ENCODE assay signal across 7 cellular contexts in the genomic region with DNA sequence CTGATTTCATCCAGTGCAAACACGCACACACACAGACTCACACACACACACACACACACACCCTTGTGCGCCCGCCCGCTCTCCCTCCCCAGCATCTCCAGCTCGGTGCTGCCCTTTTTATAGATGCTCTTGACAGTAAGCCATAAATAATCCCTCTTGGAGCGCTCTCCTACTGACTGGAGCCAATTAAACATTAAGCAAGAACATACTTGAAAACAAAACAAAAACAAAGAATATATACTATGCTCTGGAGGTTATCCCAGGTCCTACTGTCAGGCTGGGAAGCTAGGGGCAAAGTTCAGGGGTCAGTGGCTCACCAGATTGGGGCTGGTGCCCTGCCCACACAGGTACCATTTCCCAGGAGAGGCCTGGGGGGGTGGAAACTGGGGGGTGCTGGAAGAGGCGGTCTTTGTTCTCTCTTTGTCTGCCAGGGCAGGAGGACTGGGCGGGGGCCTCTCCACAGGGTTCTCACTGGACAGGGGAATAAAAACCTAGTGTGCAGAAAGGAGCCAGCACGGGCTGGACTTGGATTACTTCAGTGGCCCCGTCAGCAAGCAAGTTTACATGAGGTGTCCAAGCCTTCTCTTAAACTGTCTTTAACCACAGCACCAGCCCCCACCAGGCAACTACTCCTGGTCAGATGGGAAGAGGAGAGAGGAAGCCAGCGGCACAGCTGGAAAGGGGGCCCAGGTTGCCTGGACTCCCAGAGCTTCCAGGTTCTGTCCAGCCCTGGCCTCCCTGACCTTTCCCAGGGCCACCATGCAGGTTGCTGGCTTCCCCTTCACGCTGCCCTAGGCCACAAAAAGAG. TPM values are rescaled to one million over a fixed set of nuclear protein-coding genes. Genes with fewer than 3 reads are reported as not detected.
DNase-seq lines count a peak whose midpoint lies in the region; ATAC-seq and TF ChIP-seq lines count a peak whose summit lies in the region.

No MANE protein-coding gene starts in this region.

- peaks cover 17% of the 10 kb centered on the region for H3K4me1 Mint-ChIP-seq in activated CD4-positive, alpha-beta memory T cell treated with anti-CD3 and anti-CD28 coated beads for 36 hours (ENCODE audit: low read depth)

- no peaks in the 10 kb centered on the region for H4K20me1 ChIP-seq in PC-3 (ENCODE audit: low read length)
- no peaks in the 10 kb centered on the region for H4K20me1 ChIP-seq in Karpas-422 (ENCODE audit: insufficient read depth, low read depth, low read length)

- no peak overlapping the region for H3K4me3 Mint-ChIP-seq in activated CD4-positive, alpha-beta memory T cell treated with anti-CD3 and anti-CD28 coated beads for 36 hours

- H3F3A ChIP-seq in PC-3 (ENCODE audit: low read length, unreplicated experiment): no peaks in the 10 kb centered on the region

- peak overlapping the region; percentile 1; the same call in 1 of the 2 replicates for H3K4me3 ChIP-seq in PC-3 (ENCODE audit: low read length)
- no peak overlapping the region for H3K4me3 ChIP-seq in cardiac muscle cell
- peak overlapping the region; percentile 17 to 32 (median 23) for H3K4me3 ChIP-seq in skeletal muscle tissue (ENCODE audit: low read length in 3 of 3)
- no peak overlapping the region for H3K4me3 ChIP-seq in Karpas-422 (ENCODE audit: low read length)

- peak overlapping the region; percentile 62 for H3K4me2 ChIP-seq in PC-3 (ENCODE audit: low read length)
- no peak overlapping the region for H3K4me2 ChIP-seq in Karpas-422 (ENCODE audit: low read depth, low read length, poor library complexity, severe bottlenecking)

- H3K9me3 ChIP-seq in PC-3 (ENCODE audit: low read length) (no peaks in the 10 kb centered on the region), cardiac muscle cell (ENCODE audit: low read depth) (no peaks in the 10 kb centered on the region), skeletal muscle tissue (ENCODE audit: control insufficient read depth in 3 of 3, low read length in 3 of 3) (no peaks in the 10 kb centered on the region), Karpas-422 (ENCODE audit: low read length) (no peaks in the 10 kb centered on the region)

- H3K36me3 ChIP-seq in PC-3 (ENCODE audit: low read depth, low read length) (no peaks in the 10 kb centered on the region), cardiac muscle cell (no peaks in the 10 kb centered on the region), skeletal muscle tissue (ENCODE audit: control insufficient read depth in 3 of 3, insufficient read depth in 3 of 3, low read length in 3 of 3) (peaks cover 8 to 17% (median 11%) of the 10 kb centered on the region in 3 donors), Karpas-422 (ENCODE audit: insufficient read depth, low read length) (no peaks in the 10 kb centered on the region)

- DNase-seq in LoVo (ENCODE audit: low spot score) (peak; percentile 16), PC-3 (no peak), cardiac muscle cell (ENCODE audit: low read depth in 1 of 2, low spot score in 1 of 2) (peak; percentile 63 to 86), Karpas-422 (no peak)
- no peak for DNase-seq in activated CD4-positive, alpha-beta memory T cell treated with anti-CD3 and anti-CD28 coated beads for 36 hours
- DNase-seq in activated naive CD4-positive, alpha-beta T cell treated with Interleukin-2 at 50 U/mL for 16 hours: no peak

- H3K27me3 Mint-ChIP-seq in activated CD4-positive, alpha-beta memory T cell treated with anti-CD3 and anti-CD28 coated beads for 36 hours: no peaks in the 10 kb centered on the region

- no peaks in the 10 kb centered on the region for H3K79me2 ChIP-seq in PC-3 (ENCODE audit: low read length)
- H3K79me2 ChIP-seq in Karpas-422 (ENCODE audit: low read length): no peaks in the 10 kb centered on the region

- no peaks in the 10 kb centered on the region for H3K36me3 Mint-ChIP-seq in activated CD4-positive, alpha-beta memory T cell treated with anti-CD3 and anti-CD28 coated beads for 36 hours

- H3K27ac ChIP-seq in PC-3 (ENCODE audit: low read length): peak overlapping the region; percentile 31; the same call in 1 of the 2 replicates
- peak overlapping the region; percentile 96 for H3K27ac ChIP-seq in cardiac muscle cell
- peak overlapping the region; percentile 83 for H3K27ac ChIP-seq in skeletal muscle tissue (ENCODE audit: low read depth, low read length)
- H3K27ac ChIP-seq in Karpas-422 (ENCODE audit: low read length): no peak overlapping the region

- no peaks in the 10 kb centered on the region for H3K9me3 Mint-ChIP-seq in activated CD4-positive, alpha-beta memory T cell treated with anti-CD3 and anti-CD28 coated beads for 36 hours

- intact Hi-C loops in PC-3 (cut with micrococcal nuclease): no loop called here
- intact Hi-C loops in activated CD4-positive, alpha-beta memory T cell treated with anti-CD3 and anti-CD28 coated beads for 36 hours (cut with micrococcal nuclease): no loop called here

- POLR2A ChIA-PET in PC-3 (lab: Charles Lee; ENCODE audit: unreplicated experiment): no interaction called here
- POLR2A ChIA-PET in activated CD4-positive, alpha-beta memory T cell treated with anti-CD3 and anti-CD28 coated beads for 36 hours (lab: Charles Lee): no interaction called here

- CTCF ChIA-PET in PC-3 (lab: Charles Lee): interaction anchor here (0.9 to 1.0 kb wide), 2 partner anchors 12 to 13 kb away, joined by 4 to 8 read pairs; no protein-coding TSS in a partner anchor
- CTCF ChIA-PET in activated CD4-positive, alpha-beta memory T cell treated with anti-CD3 and anti-CD28 coated beads for 36 hours (lab: Charles Lee): interaction anchor here (11.0 kb wide), 1 partner anchor 13 kb away, joined by 91 read pairs; a partner anchor contains a TSS

- H3K27ac Mint-ChIP-seq in activated CD4-positive, alpha-beta memory T cell treated with anti-CD3 and anti-CD28 coated beads for 36 hours: no peak overlapping the region

- no TSS peak for BruUV-seq in PC-3 (replicated peaks; lab: Mats Ljungman, UMichigan)

- H3K9me2 ChIP-seq in PC-3 (replicated peaks; ENCODE audit: low read length): no peaks in the 10 kb centered on the region
- H3K9me2 ChIP-seq in Karpas-422 (replicated peaks; ENCODE audit: insufficient read depth, low read length): no peaks in the 10 kb centered on the region

- peak; percentile 12 for ATAC-seq in PC-3

- no peaks in the 10 kb centered on the region for H3K27me3 ChIP-seq in PC-3 (ENCODE audit: low read length)
- no peaks in the 10 kb centered on the region for H3K27me3 ChIP-seq in cardiac muscle cell
- no peaks in the 10 kb centered on the region for H3K27me3 ChIP-seq in skeletal muscle tissue (ENCODE audit: control insufficient read depth in 3 of 3, insufficient read depth in 3 of 3, low read length in 3 of 3)
- no peaks in the 10 kb centered on the region for H3K27me3 ChIP-seq in Karpas-422 (ENCODE audit: low read length)

- H2AFZ ChIP-seq in PC-3 (ENCODE audit: low read length) (peak overlapping the region; percentile 69), Karpas-422 (ENCODE audit: low read length) (no peak overlapping the region)

- H3K9ac ChIP-seq in PC-3 (ENCODE audit: low read length) (peak overlapping the region; percentile 23), skeletal muscle tissue (ENCODE audit: low read depth in 1 of 3, low read length in 3 of 3) (peak overlapping the region; percentile 14 to 74 (median 54)), Karpas-422 (ENCODE audit: low read length) (no peak overlapping the region)

- TF ChIP-seq CTCF in PC-3 (conservative IDR thresholded peaks at IDR 0.05; ENCODE audit: low read depth, low read length): no peak
- TF ChIP-seq CTCF in cardiac muscle cell (IDR thresholded peaks at IDR 0.05; ENCODE audit: low read depth, low read length): no peak

- H3K4me1 ChIP-seq in PC-3 (ENCODE audit: insufficient read depth, low read length) (peaks cover 29% of the 10 kb centered on the region), cardiac muscle cell (ENCODE audit: low read depth) (peaks cover 70% of the 10 kb centered on the region), skeletal muscle tissue (ENCODE audit: control insufficient read depth in 3 of 3, insufficient read depth in 3 of 3, low read length in 3 of 3) (peaks cover 67 to 93% (median 71%) of the 10 kb centered on the region in 3 donors), Karpas-422 (ENCODE audit: low read length) (peaks cover 31% of the 10 kb centered on the region)

RNA-seq across cellular contexts. Expression of a gene that starts 16.1 kb away (rescaled TPM):
- total RNA-seq in PC-3 (2014; rRNA removed) (0.95 and 5.2 TPM in 2 replicates), cardiac muscle cell (29.8 and 56.1 TPM in 2 replicates), skeletal muscle tissue (8.4 TPM)
- polyA plus RNA-seq in cardiac muscle cell: 8.1 and 26.0 TPM in 2 replicates
- 1 to 10 TPM; 6.9 to 7.3 TPM for total RNA-seq in activated CD4-positive, alpha-beta memory T cell treated with anti-CD3 and anti-CD28 coated beads for 36 hours
- total RNA-seq in Karpas-422 (2014; rRNA removed; shearing (Covaris generic); ENCODE audit: low replicate concordance): 3.0 and 5.4 TPM in 2 replicates

RNA-seq across cellular contexts. Expression of a gene that starts 53.6 kb away (rescaled TPM):
- 362 and 378 TPM in 2 replicates for total RNA-seq in PC-3 (2014; rRNA removed)
- total RNA-seq in cardiac muscle cell: 691 and 719 TPM in 2 replicates
- polyA plus RNA-seq in cardiac muscle cell: 1,163 and 1,525 TPM in 2 replicates
- total RNA-seq in skeletal muscle tissue: 72.5 TPM
- 100 to 1,000 TPM; 168 to 170 TPM for total RNA-seq in activated CD4-positive, alpha-beta memory T cell treated with anti-CD3 and anti-CD28 coated beads for 36 hours
- 232 and 427 TPM in 2 replicates for total RNA-seq in Karpas-422 (2014; rRNA removed; shearing (Covaris generic); ENCODE audit: low replicate concordance)

Comparison
In these comparisons a context has a peak if more than half of its experiments do, and no peak if none do; other contexts are left out.
1. DNase-seq: peak in LoVo (single experiment) and cardiac muscle cell (2 of 2); none in PC-3 (single experiment), activated CD4-positive, alpha-beta memory T cell treated with anti-CD3 and anti-CD28 coated beads for 36 hours (single experiment), Karpas-422 (single experiment) and activated naive CD4-positive, alpha-beta T cell treated with Interleukin-2 at 50 U/mL for 16 hours (single experiment).
2. H3K4me3 ChIP-seq: peak in PC-3 (single experiment) and skeletal muscle tissue (3 of 3); none in cardiac muscle cell (single experiment) and Karpas-422 (single experiment).